In genomic region chr6:52325695-52326471, GRCh38 we compare ENCODE assay signal across 1 cellular context.
TF ChIP-seq lines count a peak whose summit lies in the region.

No MANE protein-coding gene starts in this region.

TF ChIP-seq in H1, 55 proteins besides CTCF, POLR2A, EP300 and RAD21:
- TF ChIP-seq SP1 (IDR thresholded peaks at IDR 0.05; ENCODE audit: low read depth, low read length) (peak; percentile 90), RBBP5 (IDR thresholded peaks at IDR 0.05; ENCODE audit: borderline replicate concordance, low read depth, low read length) (no peak), EGR1 (IDR thresholded peaks at IDR 0.05; ENCODE audit: borderline replicate concordance, low read depth, low read length) (peak; percentile 56; the same call in 1 of the 2 replicates), KDM1A (IDR thresholded peaks at IDR 0.05; ENCODE audit: borderline replicate concordance, low read length) (peak; percentile 53; the same call in 1 of the 2 replicates), TEAD4 (IDR thresholded peaks at IDR 0.05; ENCODE audit: low read depth, low read length) (peak; percentile 80), FOSL1 (IDR thresholded peaks at IDR 0.05; ENCODE audit: insufficient read depth, low read depth, low read length) (no peak), KDM5A (IDR thresholded peaks at IDR 0.05; ENCODE audit: low read length) (no peak), RFX5 (IDR thresholded peaks at IDR 0.05; ENCODE audit: borderline replicate concordance, low read depth, low read length) (no peak), TCF12 (IDR thresholded peaks at IDR 0.05; ENCODE audit: low read depth, low read length) (peak; percentile 71; the same call in 1 of the 2 replicates), CEBPB (IDR thresholded peaks at IDR 0.05; ENCODE audit: low read depth, low read length) (no peak), RNF2 (IDR thresholded peaks at IDR 0.05; ENCODE audit: borderline replicate concordance, low read depth, low read length, missing control alignments, poor library complexity, severe bottlenecking) (no peak), BCL11A (IDR thresholded peaks at IDR 0.05; ENCODE audit: low read depth in 2 of 2, low read length in 2 of 2) (peak in 1 of 2 experiments; percentile 71), NANOG (IDR thresholded peaks at IDR 0.05; ENCODE audit: insufficient read depth, low read depth, low read length, poor library complexity, severe bottlenecking) (no peak), ASH2L (IDR thresholded peaks at IDR 0.05; ENCODE audit: low read length) (peak; percentile 92), RXRA (IDR thresholded peaks at IDR 0.05; ENCODE audit: insufficient read depth, low read depth, low read length) (no peak), TBP (IDR thresholded peaks at IDR 0.05; ENCODE audit: low read depth, low read length) (0 out of 2 replicates have a peak, but pooled peaks have one; percentile 8), USF2 (IDR thresholded peaks at IDR 0.05; ENCODE audit: low read length) (no peak), CREB1 (IDR thresholded peaks at IDR 0.05) (no peak), POU5F1 (IDR thresholded peaks at IDR 0.05; ENCODE audit: low read depth, low read length) (no peak), TAF1 (IDR thresholded peaks at IDR 0.05; ENCODE audit: low read depth, low read length) (0 out of 2 replicates have a peak, but pooled peaks have one; percentile 34), JUN (IDR thresholded peaks at IDR 0.05; ENCODE audit: low read depth, low read length) (no peak), SIN3A (conservative IDR thresholded peaks at IDR 0.05 in 1 of 2, IDR thresholded peaks at IDR 0.05 in 1 of 2; ENCODE audit: low read depth in 1 of 2, low read length in 2 of 2) (no peak)
